In the genomic region with DNA sequence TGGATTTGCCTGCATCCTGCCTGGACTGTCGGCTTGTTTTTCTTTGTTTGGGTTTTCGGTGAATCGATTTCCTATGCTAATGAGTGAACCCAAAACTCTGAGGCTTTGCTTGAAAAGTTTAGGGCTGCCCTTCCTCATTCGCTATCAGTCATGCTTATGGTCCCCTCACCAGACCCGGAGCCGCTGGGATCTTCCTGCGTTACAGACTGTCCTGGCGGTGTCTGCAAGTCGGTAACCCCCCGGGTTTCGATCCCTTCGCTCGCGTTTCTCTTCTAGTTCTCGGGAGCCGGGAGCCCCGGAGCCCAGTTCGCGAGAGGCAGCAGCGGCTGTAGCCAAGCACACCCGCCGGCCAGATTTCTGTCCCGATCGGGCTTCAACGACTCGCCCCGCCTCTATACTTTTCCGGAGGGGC, we compare ENCODE assay signal across 12 cellular contexts. TPM values are rescaled to one million over a fixed set of nuclear protein-coding genes. Genes with fewer than 3 reads are reported as not detected.
DNase-seq lines count a peak whose midpoint lies in the region; ATAC-seq and TF ChIP-seq lines count a peak whose summit lies in the region.
"Had no signal": no experiment of that assay in that cellular context is flagged by ENCODE, and none has a peak within 500 bp of the region (broad histone marks: within the 10 kb centered on the region; RNA-seq: fewer than 3 reads in every experiment).

No MANE protein-coding gene starts in this region.

- CTCF ChIA-PET in RWPE1 (lab: Yijun Ruan, JAX) = no interaction called here

- TF ChIP-seq CTCF in heart left ventricle (IDR thresholded peaks at IDR 0.05) (no peak), choroid plexus epithelial cell (conservative IDR thresholded peaks at IDR 0.05; ENCODE audit: low read depth, low read length) (no peak), RWPE1 (conservative IDR thresholded peaks at IDR 0.05; ENCODE audit: low read depth) (no peak)

- H3K36me3 ChIP-seq in heart left ventricle (no peaks in the 10 kb centered on the region), aorta (ENCODE audit: control insufficient read depth in 1 of 2, insufficient read depth in 2 of 2, low read length in 1 of 2) (no peaks in the 10 kb centered on the region)
- H3K36me3 ChIP-seq: colonic mucosa had no signal

- H3K27ac ChIP-seq in heart left ventricle = no peak overlapping the region
- no peak overlapping the region for H3K27ac ChIP-seq in aorta (ENCODE audit: low read depth in 1 of 2, low read length in 2 of 2)
- no peak overlapping the region for H3K27ac ChIP-seq in RWPE1
- H3K27ac ChIP-seq: colonic mucosa had no signal

- H3K4me3 ChIP-seq in heart left ventricle (peak overlapping the region; percentile 21 to 55 (median 35)), choroid plexus epithelial cell (ENCODE audit: low read depth, low read length) (peak overlapping the region; percentile 65), aorta (ENCODE audit: low read length in 2 of 2) (peak overlapping the region; percentile 5 to 32)
- H3K4me3 ChIP-seq: colonic mucosa had no signal

- TF ChIP-seq POLR2A in heart left ventricle (IDR thresholded peaks at IDR 0.05) = no peak

- H3K9me3 ChIP-seq in heart left ventricle (no peaks in the 10 kb centered on the region), aorta (ENCODE audit: control insufficient read depth, low read length) (no peaks in the 10 kb centered on the region)
- H3K9me3 ChIP-seq: colonic mucosa had no signal

- POLR2A ChIA-PET in RWPE1 (lab: Yijun Ruan, JAX; ENCODE audit: low non-redundant PET) = no interaction called here

- H3K27me3 ChIP-seq in heart left ventricle = peaks cover 48 to 100% (median 96%) of the 10 kb centered on the region in 9 donors
- H3K27me3 ChIP-seq in aorta (ENCODE audit: control insufficient read depth in 1 of 2, insufficient read depth in 2 of 2, low read length in 1 of 2) = peaks cover 0 to 2% of the 10 kb centered on the region in 2 donors

- intact Hi-C loops in heart left ventricle (cut with DNase I) (no loop called here), left cardiac atrium (cut with DNase I) (no loop called here), aorta (cut with DNase I) (loop anchor here in 1 of 2 donors (10.0 kb wide), 1 partner anchor 500 kb away; the partner anchor contains the start of gene RAB11FIP2)

- DNase-seq in heart left ventricle (no peak), left cardiac atrium (no peak), choroid plexus epithelial cell (ENCODE audit: low read depth) (no peak), myocyte (ENCODE audit: low read depth) (peak; percentile 20), aorta (peak in 1 of 2 donors; percentile 60), RWPE1 (ENCODE audit: low spot score) (no peak), left lobe of liver (ENCODE audit: low spot score) (no peak)
- DNase-seq: Calu3, colonic mucosa, midbrain, NCI-H2029 had no signal

- no peak for ATAC-seq in heart left ventricle
- no peak for ATAC-seq in left cardiac atrium
- no peak for ATAC-seq in aorta (ENCODE audit: low FRiP score)
- ATAC-seq in left lobe of liver = no peak
- no peak for ATAC-seq in GM21390 (IDR thresholded peaks at IDR 0.05; ENCODE audit: unreplicated experiment)

- peaks cover 0 to 49% (median 26%) of the 10 kb centered on the region in 12 donors for H3K4me1 ChIP-seq in heart left ventricle
- no peaks in the 10 kb centered on the region for H3K4me1 ChIP-seq in aorta (ENCODE audit: control insufficient read depth in 1 of 2, insufficient read depth in 2 of 2, low read length in 2 of 2)

- WGBS in heart left ventricle, 4 donors = 2 to 6% (median 3%) methylated on average over 22 to 28 of the region's 28 CpGs
- WGBS in aorta, 2 donors = 3 to 4% methylated on average over 28 of the region's 28 CpGs

RNA-seq across cellular contexts. Expression of gene EMX2, which starts 2.2 kb away (rescaled TPM):
- total RNA-seq in heart left ventricle (under 1 TPM in 5 of 9 donors, not detected in 4; 0.13 to 0.54 (median 0.35) TPM), left cardiac atrium (under 1 TPM; 0.26 to 0.56 TPM), myocyte (not detected in 2 replicates), aorta (1 to 10 TPM; 1.5 to 1.6 TPM), left lobe of liver (not detected)
- polyA plus RNA-seq in heart left ventricle (under 1 TPM; 0.06 to 0.19 TPM), aorta (not detected)
- not detected for polyA plus RNA-seq in myocyte (2012)
- total RNA-seq: Calu3, colonic mucosa had no signal
